10 cellular contexts compared by ENCODE assay signal in genomic region chr1:38804062-38804886, GRCh38. TPM values are rescaled to one million over a fixed set of nuclear protein-coding genes. Genes with fewer than 3 reads are reported as not detected.
DNase-seq lines count a peak whose midpoint lies in the region; ATAC-seq and FAIRE-seq lines count a peak whose summit lies in the region.
"Had no signal": no experiment of that assay in that cellular context is flagged by ENCODE, and none has a peak within 500 bp of the region (broad histone marks: within the 10 kb centered on the region; RNA-seq: fewer than 3 reads in every experiment).

No MANE protein-coding gene starts in this region.

- ATAC-seq in activated T-cell treated with anti-CD3 and anti-CD28 coated beads, Interleukin-2, amount 50 U/mL, for 4 hours: peak; percentile 32 to 34
- no peak for ATAC-seq in HG03045 (IDR thresholded peaks at IDR 0.05; ENCODE audit: unreplicated experiment)

- no peak overlapping the region for H3K27ac ChIP-seq in SK-N-MC

- no peak overlapping the region for H3K27ac Mint-ChIP-seq in stimulated activated naive CD8-positive, alpha-beta T cell treated with anti-CD3 and anti-CD28 coated beads, Interleukin-15, Interleukin-2, amounts not matched to agents 100 ng/mL and 50 ng/mL, for 24 hours
- H3K27ac Mint-ChIP-seq: natural killer cell had no signal

- no peaks in the 10 kb centered on the region for H3K9me3 ChIP-seq in SK-N-MC (ENCODE audit: low read depth, low read length)

- H3K4me3 Mint-ChIP-seq in activated T-cell treated with anti-CD3 and anti-CD28 coated beads, Interleukin-2, amount 50 U/mL, for 4 hours: peak overlapping the region; percentile 52
- H3K4me3 Mint-ChIP-seq in stimulated activated naive CD8-positive, alpha-beta T cell treated with anti-CD3 and anti-CD28 coated beads, Interleukin-15, Interleukin-2, amounts not matched to agents 100 ng/mL and 50 ng/mL, for 24 hours: peak overlapping the region; percentile 42

- FAIRE-seq in frontal cortex (lab: Jason Lieb, UNC) (no peak), urothelium cell line (lab: Jason Lieb, UNC) (no peak)

- H3K36me3 ChIP-seq in SK-N-MC (ENCODE audit: insufficient read depth, low read length): no peaks in the 10 kb centered on the region

- no peak for DNase-seq in activated T-cell treated with anti-CD3 and anti-CD28 coated beads, Interleukin-2, amount 50 U/mL, for 4 hours
- no peak for DNase-seq in activated T-cell treated with anti-CD3 and anti-CD28 coated beads for 4 hours
- no peak for DNase-seq in SK-N-MC (ENCODE audit: low read depth, low spot score)
- peak; percentile 40 to 58 for DNase-seq in frontal cortex (ENCODE audit: low spot score in 2 of 2)
- DNase-seq in urothelium cell line (ENCODE audit: low spot score): no peak
- no peak for DNase-seq in NCI-H146 treated with DMSO at 0.1 percent for 48 hours (lab: John Stamatoyannopoulos, UW; ENCODE audit: unreplicated experiment)
- DNase-seq: GDM1, natural killer cell had no signal

- H3K9me3 Mint-ChIP-seq in activated T-cell treated with anti-CD3 and anti-CD28 coated beads, Interleukin-2, amount 50 U/mL, for 4 hours: no peaks in the 10 kb centered on the region
- H3K9me3 Mint-ChIP-seq in stimulated activated naive CD8-positive, alpha-beta T cell treated with anti-CD3 and anti-CD28 coated beads, Interleukin-15, Interleukin-2, amounts not matched to agents 100 ng/mL and 50 ng/mL, for 24 hours: no peaks in the 10 kb centered on the region
- H3K9me3 Mint-ChIP-seq: natural killer cell had no signal

- H3K9ac ChIP-seq in SK-N-MC (ENCODE audit: insufficient read length): no peak overlapping the region

- no peaks in the 10 kb centered on the region for H3K36me3 Mint-ChIP-seq in activated T-cell treated with anti-CD3 and anti-CD28 coated beads, Interleukin-2, amount 50 U/mL, for 4 hours (ENCODE audit: insufficient read depth)
- H3K36me3 Mint-ChIP-seq in stimulated activated naive CD8-positive, alpha-beta T cell treated with anti-CD3 and anti-CD28 coated beads, Interleukin-15, Interleukin-2, amounts not matched to agents 100 ng/mL and 50 ng/mL, for 24 hours (ENCODE audit: low read depth): no peaks in the 10 kb centered on the region
- H3K36me3 Mint-ChIP-seq: natural killer cell had no signal

- H3K27me3 Mint-ChIP-seq in activated T-cell treated with anti-CD3 and anti-CD28 coated beads, Interleukin-2, amount 50 U/mL, for 4 hours (ENCODE audit: low read depth): peaks cover 68% of the 10 kb centered on the region
- peaks cover 69% of the 10 kb centered on the region for H3K27me3 Mint-ChIP-seq in stimulated activated naive CD8-positive, alpha-beta T cell treated with anti-CD3 and anti-CD28 coated beads, Interleukin-15, Interleukin-2, amounts not matched to agents 100 ng/mL and 50 ng/mL, for 24 hours

- peak overlapping the region; percentile 74 for H3K4me3 ChIP-seq in SK-N-MC

- H3K4me1 Mint-ChIP-seq in activated T-cell treated with anti-CD3 and anti-CD28 coated beads, Interleukin-2, amount 50 U/mL, for 4 hours (ENCODE audit: low read depth): peaks cover 6% of the 10 kb centered on the region
- peaks cover 5% of the 10 kb centered on the region for H3K4me1 Mint-ChIP-seq in stimulated activated naive CD8-positive, alpha-beta T cell treated with anti-CD3 and anti-CD28 coated beads, Interleukin-15, Interleukin-2, amounts not matched to agents 100 ng/mL and 50 ng/mL, for 24 hours (ENCODE audit: low read depth)

RNA-seq across cellular contexts. Expression of gene RRAGC, which starts 55.3 kb away (rescaled TPM):
- total RNA-seq in activated T-cell treated with anti-CD3 and anti-CD28 coated beads, Interleukin-2, amount 50 U/mL, for 4 hours: 10 to 100 TPM; 12.4 to 20.2 (median 16.5) TPM
- total RNA-seq in frontal cortex: 18.8 TPM

Comparison
In these comparisons a context has a peak if more than half of its experiments do, and no peak if none do; other contexts are left out.
1. DNase-seq: peak in frontal cortex (2 of 2); none in activated T-cell treated with anti-CD3 and anti-CD28 coated beads, Interleukin-2, amount 50 U/mL, for 4 hours (single experiment), activated T-cell treated with anti-CD3 and anti-CD28 coated beads for 4 hours (single experiment), SK-N-MC (single experiment), urothelium cell line (single experiment) and NCI-H146 treated with DMSO at 0.1 percent for 48 hours (single experiment).